In genomic region chr5:78472469-78473106, GRCh38 we compare ENCODE assay signal across 12 cellular contexts.
DNase-seq lines count a peak whose midpoint lies in the region; ATAC-seq and TF ChIP-seq lines count a peak whose summit lies in the region.
"Had no signal": no experiment of that assay in that cellular context is flagged by ENCODE, and none has a peak within 500 bp of the region (broad histone marks: within the 10 kb centered on the region; RNA-seq: fewer than 3 reads in every experiment).

No MANE protein-coding gene starts in this region.

- H3K27ac Mint-ChIP-seq in Calu3 (ENCODE audit: unreplicated experiment) (no peak overlapping the region), brain (no peak overlapping the region)
- H3K27ac Mint-ChIP-seq in activated CD4-positive, alpha-beta T cell treated with anti-CD3 and anti-CD28 coated beads, Interleukin-2, amount 10 ng/mL, durations not matched to agents 7 days and 5 days = no peak overlapping the region
- H3K27ac Mint-ChIP-seq: activated naive CD8-positive, alpha-beta T cell treated with anti-CD3 and anti-CD28 coated beads, Interleukin-2, amount 50 U/mL, for 24 hours; stimulated activated memory B cell treated with anti-CD40 and anti-IgM and Interleukin-4, amounts not matched to agents 10 μg/mL and 1 μg/mL and 100 μg/mL, for 72 hours had no signal

- H3K9me3 Mint-ChIP-seq in Calu3 (ENCODE audit: low read depth, unreplicated experiment) = no peaks in the 10 kb centered on the region
- H3K9me3 Mint-ChIP-seq in brain = no peaks in the 10 kb centered on the region
- no peaks in the 10 kb centered on the region for H3K9me3 Mint-ChIP-seq in activated CD4-positive, alpha-beta T cell treated with anti-CD3 and anti-CD28 coated beads, Interleukin-2, amount 10 ng/mL, durations not matched to agents 7 days and 5 days
- H3K9me3 Mint-ChIP-seq: activated naive CD8-positive, alpha-beta T cell treated with anti-CD3 and anti-CD28 coated beads, Interleukin-2, amount 50 U/mL, for 24 hours; stimulated activated memory B cell treated with anti-CD40 and anti-IgM and Interleukin-4, amounts not matched to agents 10 μg/mL and 1 μg/mL and 100 μg/mL, for 72 hours had no signal

- POLR2A ChIA-PET in activated CD4-positive, alpha-beta T cell treated with anti-CD3 and anti-CD28 coated beads, Interleukin-2, amount 10 ng/mL, durations not matched to agents 7 days and 5 days (lab: Charles Lee) = no interaction called here

- BruUV-seq in Calu3 (replicated peaks; lab: Mats Ljungman, UMichigan) = no TSS peak

- CTCF ChIA-PET in Calu3 (lab: Charles Lee) = interaction anchor here (0.6 kb wide), 1 partner anchor 494 kb away, joined by 3 read pairs; no protein-coding TSS in a partner anchor
- CTCF ChIA-PET in activated CD4-positive, alpha-beta T cell treated with anti-CD3 and anti-CD28 coated beads, Interleukin-2, amount 10 ng/mL, durations not matched to agents 7 days and 5 days (lab: Charles Lee) = no interaction called here

- ATAC-seq in HG03378 (IDR thresholded peaks at IDR 0.05; ENCODE audit: unreplicated experiment) = no peak
- ATAC-seq: activated naive CD8-positive, alpha-beta T cell treated with anti-CD3 and anti-CD28 coated beads, Interleukin-2, amount 50 U/mL, for 24 hours; stimulated activated memory B cell treated with anti-CD40 and anti-IgM and Interleukin-4, amounts not matched to agents 10 μg/mL and 1 μg/mL and 100 μg/mL, for 72 hours had no signal

- H3K4me3 Mint-ChIP-seq in Calu3 (ENCODE audit: low read depth, unreplicated experiment) (no peak overlapping the region), brain (no peak overlapping the region)
- H3K4me3 Mint-ChIP-seq in activated CD4-positive, alpha-beta T cell treated with anti-CD3 and anti-CD28 coated beads, Interleukin-2, amount 10 ng/mL, durations not matched to agents 7 days and 5 days = no peak overlapping the region
- H3K4me3 Mint-ChIP-seq: activated naive CD8-positive, alpha-beta T cell treated with anti-CD3 and anti-CD28 coated beads, Interleukin-2, amount 50 U/mL, for 24 hours; stimulated activated memory B cell treated with anti-CD40 and anti-IgM and Interleukin-4, amounts not matched to agents 10 μg/mL and 1 μg/mL and 100 μg/mL, for 72 hours had no signal

- intact Hi-C loops in Calu3 (cut with micrococcal nuclease; ENCODE audit: unreplicated experiment) = loop anchor here (2.0 to 10.0 kb wide), 3 partner anchors 60 to 412 kb away; no protein-coding TSS in a partner anchor

- H3K27me3 Mint-ChIP-seq in Calu3 (ENCODE audit: unreplicated experiment) (no peaks in the 10 kb centered on the region), brain (no peaks in the 10 kb centered on the region)
- no peaks in the 10 kb centered on the region for H3K27me3 Mint-ChIP-seq in activated CD4-positive, alpha-beta T cell treated with anti-CD3 and anti-CD28 coated beads, Interleukin-2, amount 10 ng/mL, durations not matched to agents 7 days and 5 days
- H3K27me3 Mint-ChIP-seq: activated naive CD8-positive, alpha-beta T cell treated with anti-CD3 and anti-CD28 coated beads, Interleukin-2, amount 50 U/mL, for 24 hours; stimulated activated memory B cell treated with anti-CD40 and anti-IgM and Interleukin-4, amounts not matched to agents 10 μg/mL and 1 μg/mL and 100 μg/mL, for 72 hours had no signal

- H3K36me3 Mint-ChIP-seq in Calu3 (ENCODE audit: insufficient read depth, unreplicated experiment) = no peaks in the 10 kb centered on the region
- peaks cover 14% of the 10 kb centered on the region for H3K36me3 Mint-ChIP-seq in brain
- no peaks in the 10 kb centered on the region for H3K36me3 Mint-ChIP-seq in activated CD4-positive, alpha-beta T cell treated with anti-CD3 and anti-CD28 coated beads, Interleukin-2, amount 10 ng/mL, durations not matched to agents 7 days and 5 days (ENCODE audit: low read depth)

- TF ChIP-seq CTCF in Calu3 (IDR thresholded peaks at IDR 0.05; ENCODE audit: unreplicated experiment) (peak; percentile 21), brain (conservative IDR thresholded peaks at IDR 0.05) (peak; percentile 22 to 35)

- H3K4me1 Mint-ChIP-seq in Calu3 (ENCODE audit: low read depth, unreplicated experiment) = no peaks in the 10 kb centered on the region
- H3K4me1 Mint-ChIP-seq in brain = peaks cover 33% of the 10 kb centered on the region
- H3K4me1 Mint-ChIP-seq in activated CD4-positive, alpha-beta T cell treated with anti-CD3 and anti-CD28 coated beads, Interleukin-2, amount 10 ng/mL, durations not matched to agents 7 days and 5 days = no peaks in the 10 kb centered on the region
- H3K4me1 Mint-ChIP-seq: activated naive CD8-positive, alpha-beta T cell treated with anti-CD3 and anti-CD28 coated beads, Interleukin-2, amount 50 U/mL, for 24 hours had no signal

- DNase-seq in Calu3 (no peak), M059J (ENCODE audit: low read depth) (peak; percentile 36), left kidney (ENCODE audit: low read depth, low spot score) (peak; percentile 19), medulla oblongata (ENCODE audit: extremely low spot score) (no peak)
- no peak for DNase-seq in activated CD4-positive, alpha-beta T cell treated with anti-CD3 and anti-CD28 coated beads, Interleukin-2, amount 10 ng/mL, durations not matched to agents 7 days and 5 days
- no peak for DNase-seq in activated CD4-positive, CD25-positive, alpha-beta regulatory T cell (lab: John Stamatoyannopoulos, UW)
- DNase-seq: activated CD4-positive, alpha-beta T cell treated with anti-CD3 and anti-CD28 coated beads, Interleukin-2, amount 50 U/mL, for 1 hour; activated naive CD8-positive, alpha-beta T cell treated with anti-CD3 and anti-CD28 coated beads, Interleukin-2, amount 50 U/mL, for 24 hours; mesendoderm had no signal

Comparison
In these comparisons a context has a peak if more than half of its experiments do, and no peak if none do; other contexts are left out.
1. DNase-seq: peak in M059J (single experiment) and left kidney (single experiment); none in Calu3 (single experiment), activated CD4-positive, alpha-beta T cell treated with anti-CD3 and anti-CD28 coated beads, Interleukin-2, amount 10 ng/mL, durations not matched to agents 7 days and 5 days (single experiment), activated CD4-positive, CD25-positive, alpha-beta regulatory T cell (0 of 4) and medulla oblongata (single experiment).